13 cellular contexts compared by ENCODE assay signal in the genomic region with DNA sequence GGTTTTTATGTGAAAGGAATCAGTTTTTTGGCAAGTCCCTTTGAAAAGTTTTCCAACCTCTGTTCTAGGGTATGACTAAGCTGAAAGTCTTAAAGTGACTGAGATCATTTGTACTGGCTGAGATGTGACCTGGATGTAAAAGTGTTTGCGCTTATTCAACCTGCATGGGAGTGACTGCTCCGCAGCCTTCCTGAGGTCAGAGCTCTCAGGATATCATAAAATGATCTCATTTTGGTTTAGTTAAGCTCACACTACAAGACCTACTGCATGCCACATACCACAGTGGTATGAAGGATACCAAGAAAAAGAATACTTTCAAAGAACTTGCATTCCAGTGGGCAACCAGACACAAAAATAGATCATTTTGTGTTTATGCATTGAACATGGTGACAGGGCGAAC. TPM values are rescaled to one million over a fixed set of nuclear protein-coding genes. Genes with fewer than 3 reads are reported as not detected.
DNase-seq lines count a peak whose midpoint lies in the region; ATAC-seq, FAIRE-seq and TF ChIP-seq lines count a peak whose summit lies in the region.
"Had no signal": no experiment of that assay in that cellular context is flagged by ENCODE, and none has a peak within 500 bp of the region (broad histone marks: within the 10 kb centered on the region; RNA-seq: fewer than 3 reads in every experiment).

No MANE protein-coding gene starts in this region.

- H3K4me1 Mint-ChIP-seq in activated T-cell treated with anti-CD3 and anti-CD28 coated beads, Interleukin-2, amount 50 U/mL, for 72 hours (ENCODE audit: low read depth), result peaks cover 12% of the 10 kb centered on the region
- H3K4me1 Mint-ChIP-seq in activated T-cell treated with anti-CD3 and anti-CD28 coated beads, Interleukin-2, amount 50 U/mL, for 24 hours (ENCODE audit: low read depth), result peaks cover 10% of the 10 kb centered on the region
- H3K4me1 Mint-ChIP-seq in activated T-helper 1 cell treated with anti-CD3 and anti-CD28 coated beads, Interleukin-12 subunit alpha, Interleukin-12 subunit beta, Interleukin-2, Interleukin-4 antibody, amounts not matched to agents 30 ng/mL and 10 ng/mL and 1 ng/mL, durations not matched to agents 14 hours and 24 hours and 36 hours (ENCODE audit: low read depth), result peaks cover 35% of the 10 kb centered on the region
- H3K4me1 Mint-ChIP-seq: H9 had no signal

- intact Hi-C loops in activated T-helper 1 cell treated with anti-CD3 and anti-CD28 coated beads, Interleukin-12 subunit alpha, Interleukin-12 subunit beta, Interleukin-2, Interleukin-4 antibody, amounts not matched to agents 30 ng/mL and 10 ng/mL and 1 ng/mL, durations not matched to agents 14 hours and 24 hours and 36 hours (cut with micrococcal nuclease), result loop anchor here (1.0 to 10.0 kb wide), 3 partner anchors 30 to 539 kb away; partner anchors contain the start of gene TADA1
- intact Hi-C loops in tibial artery (cut with DNase I; ENCODE audit: low total_unique reads), result loop anchor here (5.0 kb wide), 1 partner anchor 151 kb away; no protein-coding TSS in a partner anchor

- peak overlapping the region; percentile 42 for H3K4me2 ChIP-seq in keratinocyte (ENCODE audit: control insufficient read depth, extremely low read depth, insufficient read depth, low read depth, low read length)

- peak; percentile 78 to 87 for ATAC-seq in activated T-cell treated with anti-CD3 and anti-CD28 coated beads, Interleukin-2, amount 50 U/mL, for 72 hours (replicated peaks in 1 of 2)
- no peak for ATAC-seq in HG03025 (IDR thresholded peaks at IDR 0.05; ENCODE audit: low FRiP score, unreplicated experiment)
- ATAC-seq: naive thymus-derived CD8-positive, alpha-beta T cell had no signal

- H3K36me3 ChIP-seq in keratinocyte (ENCODE audit: control insufficient read depth in 2 of 2, extremely low read depth in 1 of 2, insufficient read depth in 2 of 2, low read length in 2 of 2), result no peaks in the 10 kb centered on the region
- H3K36me3 ChIP-seq in tibial artery, result no peaks in the 10 kb centered on the region

- no peak overlapping the region for H3K9ac ChIP-seq in keratinocyte (ENCODE audit: control insufficient read depth, extremely low read depth, insufficient read depth, low read length)

- H3K9me3 ChIP-seq in keratinocyte (ENCODE audit: control insufficient read depth, low read depth, low read length), result no peaks in the 10 kb centered on the region
- H3K9me3 ChIP-seq in tibial artery, result no peaks in the 10 kb centered on the region

- H3K36me3 Mint-ChIP-seq in activated T-cell treated with anti-CD3 and anti-CD28 coated beads, Interleukin-2, amount 50 U/mL, for 72 hours (ENCODE audit: insufficient read depth in 2 of 2), result no peaks in the 10 kb centered on the region
- H3K36me3 Mint-ChIP-seq in activated T-cell treated with anti-CD3 and anti-CD28 coated beads, Interleukin-2, amount 50 U/mL, for 24 hours (ENCODE audit: low read depth), result no peaks in the 10 kb centered on the region
- no peaks in the 10 kb centered on the region for H3K36me3 Mint-ChIP-seq in activated T-helper 1 cell treated with anti-CD3 and anti-CD28 coated beads, Interleukin-12 subunit alpha, Interleukin-12 subunit beta, Interleukin-2, Interleukin-4 antibody, amounts not matched to agents 30 ng/mL and 10 ng/mL and 1 ng/mL, durations not matched to agents 14 hours and 24 hours and 36 hours (ENCODE audit: low read depth)
- H3K36me3 Mint-ChIP-seq: naive thymus-derived CD8-positive, alpha-beta T cell had no signal

- peak; percentile 48 for FAIRE-seq in keratinocyte (lab: Jason Lieb, UNC)

- no peaks in the 10 kb centered on the region for H3K27me3 ChIP-seq in keratinocyte (ENCODE audit: control insufficient read depth, extremely low read depth, insufficient read depth, low read length)
- H3K27me3 ChIP-seq in tibial artery, result no peaks in the 10 kb centered on the region

- peak overlapping the region; percentile 57 for H3K27ac Mint-ChIP-seq in activated T-cell treated with anti-CD3 and anti-CD28 coated beads, Interleukin-2, amount 50 U/mL, for 72 hours
- no peak overlapping the region for H3K27ac Mint-ChIP-seq in activated T-cell treated with anti-CD3 and anti-CD28 coated beads, Interleukin-2, amount 50 U/mL, for 24 hours
- H3K27ac Mint-ChIP-seq in activated T-helper 1 cell treated with anti-CD3 and anti-CD28 coated beads, Interleukin-12 subunit alpha, Interleukin-12 subunit beta, Interleukin-2, Interleukin-4 antibody, amounts not matched to agents 30 ng/mL and 10 ng/mL and 1 ng/mL, durations not matched to agents 14 hours and 24 hours and 36 hours, result peak overlapping the region; percentile 74
- H3K27ac Mint-ChIP-seq: H9; naive thymus-derived CD8-positive, alpha-beta T cell had no signal

- no peaks in the 10 kb centered on the region for H4K20me1 ChIP-seq in keratinocyte (ENCODE audit: control insufficient read depth, extremely low read depth, insufficient read depth, low read length)

- no peak overlapping the region for H3K27ac ChIP-seq in keratinocyte (ENCODE audit: control insufficient read depth, insufficient read depth, low read length)
- H3K27ac ChIP-seq in tibial artery, result peak overlapping the region; percentile 22 to 50

- H3K27me3 Mint-ChIP-seq in activated T-cell treated with anti-CD3 and anti-CD28 coated beads, Interleukin-2, amount 50 U/mL, for 72 hours (ENCODE audit: low read depth), result no peaks in the 10 kb centered on the region
- no peaks in the 10 kb centered on the region for H3K27me3 Mint-ChIP-seq in activated T-cell treated with anti-CD3 and anti-CD28 coated beads, Interleukin-2, amount 50 U/mL, for 24 hours
- peaks cover 2% of the 10 kb centered on the region for H3K27me3 Mint-ChIP-seq in activated T-helper 1 cell treated with anti-CD3 and anti-CD28 coated beads, Interleukin-12 subunit alpha, Interleukin-12 subunit beta, Interleukin-2, Interleukin-4 antibody, amounts not matched to agents 30 ng/mL and 10 ng/mL and 1 ng/mL, durations not matched to agents 14 hours and 24 hours and 36 hours (ENCODE audit: insufficient read depth)

- H3K9me1 ChIP-seq in keratinocyte (ENCODE audit: control insufficient read depth, extremely low read depth, insufficient read depth, low read length), result no peaks in the 10 kb centered on the region

- peak in 1 of 2 donors; percentile 26 for DNase-seq in activated T-cell treated with anti-CD3 and anti-CD28 coated beads, Interleukin-2, amount 50 U/mL, for 72 hours
- no peak for DNase-seq in activated T-cell treated with anti-CD3 and anti-CD28 coated beads, Interleukin-2, amount 50 U/mL, for 24 hours
- DNase-seq in activated T-helper 1 cell treated with anti-CD3 and anti-CD28 coated beads, Interleukin-12 subunit alpha, Interleukin-12 subunit beta, Interleukin-2, Interleukin-4 antibody, amounts not matched to agents 30 ng/mL and 10 ng/mL and 1 ng/mL, durations not matched to agents 14 hours and 24 hours and 36 hours (ENCODE audit: low spot score), result peak; percentile 9
- peak; percentile 25 for DNase-seq in keratinocyte (ENCODE audit: low read depth, low spot score)
- DNase-seq in tibial artery, result no peak
- no peak for DNase-seq in cerebellum (ENCODE audit: low spot score)
- no peak for DNase-seq in DMS 273 treated with DMSO at 0.1 percent for 48 hours (lab: John Stamatoyannopoulos, UW)
- DNase-seq: activated T-cell treated with anti-CD3 and anti-CD28 coated beads, Interleukin-2, amount 50 U/mL, for 1 hour; H9; naive thymus-derived CD8-positive, alpha-beta T cell; NCI-H1436; T-helper 9 cell had no signal

- dilution Hi-C loops in keratinocyte (cut with MboI; ENCODE audit: extremely low pct_ligation_motif_present, low sequenced_read_pairs), result no loop called here

- no peak overlapping the region for H3K4me3 ChIP-seq in keratinocyte (ENCODE audit: control insufficient read depth in 2 of 3, extremely low read depth in 1 of 3, insufficient read depth in 2 of 3, low read depth in 1 of 3, low read length in 3 of 3)
- H3K4me3 ChIP-seq in tibial artery, result no peak overlapping the region

- peaks cover 6% of the 10 kb centered on the region for H3K4me1 ChIP-seq in keratinocyte (ENCODE audit: control insufficient read depth, extremely low read depth, insufficient read depth, low read length)
- H3K4me1 ChIP-seq in tibial artery, result peaks cover 0 to 25% (median 7%) of the 10 kb centered on the region in 4 donors

- no peak overlapping the region for H2AFZ ChIP-seq in keratinocyte (ENCODE audit: control insufficient read depth, low read length)

- no peaks in the 10 kb centered on the region for H3K9me3 Mint-ChIP-seq in activated T-cell treated with anti-CD3 and anti-CD28 coated beads, Interleukin-2, amount 50 U/mL, for 72 hours
- no peaks in the 10 kb centered on the region for H3K9me3 Mint-ChIP-seq in activated T-cell treated with anti-CD3 and anti-CD28 coated beads, Interleukin-2, amount 50 U/mL, for 24 hours
- no peaks in the 10 kb centered on the region for H3K9me3 Mint-ChIP-seq in activated T-helper 1 cell treated with anti-CD3 and anti-CD28 coated beads, Interleukin-12 subunit alpha, Interleukin-12 subunit beta, Interleukin-2, Interleukin-4 antibody, amounts not matched to agents 30 ng/mL and 10 ng/mL and 1 ng/mL, durations not matched to agents 14 hours and 24 hours and 36 hours

- no peak for TF ChIP-seq CTCF in keratinocyte (optimal IDR thresholded peaks at IDR 0.05 in 1 of 3, IDR thresholded peaks at IDR 0.05 in 1 of 3, conservative IDR thresholded peaks at IDR 0.05 in 1 of 3; ENCODE audit: extremely low read depth in 1 of 3, insufficient read depth in 2 of 3, low read length in 3 of 3)
- no peak for TF ChIP-seq CTCF in tibial artery (IDR thresholded peaks at IDR 0.05)

- H3K4me3 Mint-ChIP-seq in activated T-cell treated with anti-CD3 and anti-CD28 coated beads, Interleukin-2, amount 50 U/mL, for 72 hours, result peak overlapping the region; percentile 9 to 54
- H3K4me3 Mint-ChIP-seq in activated T-cell treated with anti-CD3 and anti-CD28 coated beads, Interleukin-2, amount 50 U/mL, for 24 hours, result no peak overlapping the region
- peak overlapping the region; percentile 53 for H3K4me3 Mint-ChIP-seq in activated T-helper 1 cell treated with anti-CD3 and anti-CD28 coated beads, Interleukin-12 subunit alpha, Interleukin-12 subunit beta, Interleukin-2, Interleukin-4 antibody, amounts not matched to agents 30 ng/mL and 10 ng/mL and 1 ng/mL, durations not matched to agents 14 hours and 24 hours and 36 hours
- H3K4me3 Mint-ChIP-seq: H9; naive thymus-derived CD8-positive, alpha-beta T cell had no signal

- no peaks in the 10 kb centered on the region for H3K79me2 ChIP-seq in keratinocyte (ENCODE audit: control insufficient read depth, insufficient read depth, low read length)

RNA-seq across cellular contexts. Expression of gene TADA1, which starts 29.9 kb away (rescaled TPM):
- 10 to 100 TPM; 17.3 to 17.9 TPM for total RNA-seq in activated T-cell treated with anti-CD3 and anti-CD28 coated beads, Interleukin-2, amount 50 U/mL, for 72 hours
- 15.6 and 17.3 TPM in 2 replicates for total RNA-seq in activated T-helper 1 cell treated with anti-CD3 and anti-CD28 coated beads, Interleukin-12 subunit alpha, Interleukin-12 subunit beta, Interleukin-2, Interleukin-4 antibody, amounts not matched to agents 30 ng/mL and 10 ng/mL and 1 ng/mL, durations not matched to agents 14 hours and 24 hours and 36 hours
- polyA plus RNA-seq in keratinocyte, result 10.5 to 15.0 TPM (median 11.9 TPM) in 3 replicates
- polyA plus RNA-seq in keratinocyte (2011; ENCODE audit: low read depth), result 2.0 TPM
- 8.3 and 15.8 TPM in 2 replicates for polyA plus RNA-seq in keratinocyte (2011; cell fraction: cytosol; rRNA removed)
- polyA plus RNA-seq in keratinocyte (2011; cell fraction: nucleus; rRNA removed), result 17.7 and 20.6 TPM in 2 replicates
- polyA plus RNA-seq in keratinocyte (2012; ENCODE audit: low replicate concordance), result 6.5 and 7.6 TPM in 2 replicates
- polyA minus RNA-seq in keratinocyte, result 4.7 to 13.7 TPM (median 8.3 TPM) in 3 replicates
- 3.5 TPM for polyA minus RNA-seq in keratinocyte (2011; cell fraction: cytosol; rRNA and poly(A)+ RNA removed)
- 3.6 and 6.4 TPM in 2 replicates for polyA minus RNA-seq in keratinocyte (2011; cell fraction: nucleus; rRNA and poly(A)+ RNA removed)
- 33.4 TPM for total RNA-seq in cerebellum

Comparison
In these comparisons a context has a peak if more than half of its experiments do, and no peak if none do; other contexts are left out.
1. DNase-seq: peak in activated T-helper 1 cell treated with anti-CD3 and anti-CD28 coated beads, Interleukin-12 subunit alpha, Interleukin-12 subunit beta, Interleukin-2, Interleukin-4 antibody, amounts not matched to agents 30 ng/mL and 10 ng/mL and 1 ng/mL, durations not matched to agents 14 hours and 24 hours and 36 hours (single experiment) and keratinocyte (single experiment); none in activated T-cell treated with anti-CD3 and anti-CD28 coated beads, Interleukin-2, amount 50 U/mL, for 24 hours (single experiment), tibial artery (0 of 2), cerebellum (single experiment) and DMS 273 treated with DMSO at 0.1 percent for 48 hours (single experiment).